Comparison of ENCODE assay signal across 12 cellular contexts in the genomic region with DNA sequence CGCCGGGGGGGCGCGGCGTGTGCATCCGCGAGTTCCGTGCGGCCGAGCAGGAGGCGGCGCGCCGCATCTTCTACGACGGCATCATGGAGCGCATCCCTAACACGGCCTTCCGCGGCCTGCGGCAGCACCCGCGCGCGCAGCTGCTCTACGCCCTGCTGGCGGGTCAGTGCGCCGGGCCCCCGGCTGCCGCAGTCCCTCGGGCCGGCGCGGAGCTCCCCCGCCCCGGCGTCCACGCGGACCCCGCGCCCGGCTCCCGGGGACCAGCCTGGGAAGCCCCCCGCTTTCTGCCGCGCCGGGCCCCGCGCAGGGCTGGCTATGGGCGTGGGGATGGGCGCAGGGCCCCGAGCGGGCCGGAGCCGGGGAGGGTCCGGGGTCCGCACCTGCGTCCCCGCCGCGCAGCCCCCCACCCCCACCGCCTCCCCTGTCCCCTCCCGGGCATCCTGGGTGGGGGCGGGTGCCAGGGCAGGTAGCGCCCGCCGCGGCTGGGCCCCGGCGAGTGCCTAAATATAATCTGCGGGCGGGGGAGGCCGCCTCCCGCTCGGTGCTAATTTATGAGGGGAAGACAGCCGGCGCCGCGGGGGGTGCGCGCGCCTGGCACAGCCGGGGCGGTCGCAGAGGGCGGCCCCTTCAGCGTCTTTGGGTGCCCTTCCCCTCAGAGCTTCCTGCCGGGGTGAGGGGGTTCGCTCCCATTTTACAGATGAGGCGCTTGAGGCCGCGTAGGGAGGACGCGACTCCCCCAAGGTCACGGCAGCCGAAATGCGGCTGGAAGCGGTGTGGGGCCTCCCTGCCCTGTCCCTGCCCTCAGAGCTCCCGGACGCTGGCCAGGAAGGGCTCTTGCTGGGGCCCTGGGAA. TPM values are rescaled to one million over a fixed set of nuclear protein-coding genes. Genes with fewer than 3 reads are reported as not detected.
DNase-seq lines count a peak whose midpoint lies in the region; ATAC-seq and TF ChIP-seq lines count a peak whose summit lies in the region.
"Had no signal": no experiment of that assay in that cellular context is flagged by ENCODE, and none has a peak within 500 bp of the region (broad histone marks: within the 10 kb centered on the region; RNA-seq: fewer than 3 reads in every experiment).

No MANE protein-coding gene starts in this region.

- H3K27ac ChIP-seq in HL-60 (replicated peaks) (no peak overlapping the region), ascending aorta (no peak overlapping the region), neural cell (ENCODE audit: low read length) (no peak overlapping the region)
- H3K27ac ChIP-seq: 22Rv1, left lung had no signal

- H3K9ac ChIP-seq in neural cell (ENCODE audit: low read length) = peak overlapping the region; percentile 50

- no peak for TF ChIP-seq RAD21 in neural cell (conservative IDR thresholded peaks at IDR 0.05)

- intact Hi-C loops in ascending aorta (cut with DNase I) = no loop called here

- TF ChIP-seq POLR2A in GM18505 (IDR thresholded peaks at IDR 0.05; ENCODE audit: borderline replicate concordance, extremely low read depth, insufficient read depth, insufficient read length) = no peak

- H3F3A ChIP-seq in neural cell (ENCODE audit: insufficient read depth, low read length, poor library complexity, severe bottlenecking) = no peaks in the 10 kb centered on the region

- no peak for ATAC-seq in GM18505 (IDR thresholded peaks at IDR 0.05; ENCODE audit: unreplicated experiment)
- ATAC-seq in GM18498 (IDR thresholded peaks at IDR 0.05; ENCODE audit: unreplicated experiment) = no peak

- peaks cover 0 to 2% of the 10 kb centered on the region in 2 donors for H3K4me1 ChIP-seq in ascending aorta

- H3K36me3 ChIP-seq in ascending aorta = no peaks in the 10 kb centered on the region
- no peaks in the 10 kb centered on the region for H3K36me3 ChIP-seq in neural cell (ENCODE audit: insufficient read depth, low read length)
- H3K36me3 ChIP-seq: left lung had no signal

- H3K9me2 ChIP-seq in neural cell (ENCODE audit: insufficient read depth, low read length) = no peaks in the 10 kb centered on the region

- no peak for TF ChIP-seq CTCF in HL-60 (IDR thresholded peaks at IDR 0.05; ENCODE audit: insufficient read depth, low read length)
- TF ChIP-seq CTCF in ascending aorta (IDR thresholded peaks at IDR 0.05) = no peak
- no peak for TF ChIP-seq CTCF in neural cell (IDR thresholded peaks at IDR 0.05; ENCODE audit: poor library complexity, severe bottlenecking)

- H3K4me3 ChIP-seq in HL-60 (replicated peaks; ENCODE audit: insufficient read depth, low read length) (peak overlapping the region; percentile 35), ascending aorta (peak overlapping the region; percentile 40 to 50), neural cell (ENCODE audit: low read length) (peak overlapping the region; percentile 69)
- H3K4me3 ChIP-seq: left lung had no signal

- no peak for TF ChIP-seq EP300 in neural cell (conservative IDR thresholded peaks at IDR 0.05; ENCODE audit: poor library complexity, severe bottlenecking)

- H4K20me1 ChIP-seq in neural cell (ENCODE audit: insufficient read depth) = peaks cover 7% of the 10 kb centered on the region

- no peak overlapping the region for H2AFZ ChIP-seq in neural cell (ENCODE audit: low read depth, low read length)

- DNase-seq in DMS 273 (lab: John Stamatoyannopoulos, UW; ENCODE audit: unreplicated experiment) (peak; percentile 70), DMS 273 treated with DMSO at 0.1 percent for 48 hours (lab: John Stamatoyannopoulos, UW) (no peak), HL-60 (ENCODE audit: low read depth in 1 of 2, low spot score in 1 of 2) (no peak), ascending aorta (ENCODE audit: low spot score in 2 of 2) (no peak), KG1 (lab: John Stamatoyannopoulos, UW) (no peak)
- DNase-seq: central memory CD4-positive, alpha-beta T cell; T1000 had no signal

- H3K27me3 ChIP-seq in HL-60 (ENCODE audit: insufficient read depth, poor library complexity, severe bottlenecking) (peaks cover 21% of the 10 kb centered on the region), ascending aorta (peaks cover 15% of the 10 kb centered on the region), neural cell (ENCODE audit: insufficient read depth, low read depth, low read length) (no peaks in the 10 kb centered on the region)

- H3K79me2 ChIP-seq in neural cell (replicated peaks; ENCODE audit: insufficient read depth, low read length) = no peaks in the 10 kb centered on the region

- H3K4me2 ChIP-seq in neural cell (ENCODE audit: low read length) = no peak overlapping the region

- H3K9me3 ChIP-seq in ascending aorta (no peaks in the 10 kb centered on the region), neural cell (ENCODE audit: low read length) (no peaks in the 10 kb centered on the region)
- H3K9me3 ChIP-seq: left lung had no signal

TF ChIP-seq in neural cell, 6 proteins besides CTCF, POLR2A, EP300 and RAD21:
- TF ChIP-seq SMC3 (conservative IDR thresholded peaks at IDR 0.05; ENCODE audit: poor library complexity) (no peak), MXI1 (conservative IDR thresholded peaks at IDR 0.05; ENCODE audit: poor library complexity, severe bottlenecking) (no peak), EZH2 (IDR thresholded peaks at IDR 0.05; ENCODE audit: borderline replicate concordance, insufficient read depth, low read length, poor library complexity, severe bottlenecking) (no peak), POLR2AphosphoS5 (IDR thresholded peaks at IDR 0.05) (peak; percentile 30), TAF1 (IDR thresholded peaks at IDR 0.05; ENCODE audit: low read depth) (no peak)
- TF ChIP-seq, protein P1, sequence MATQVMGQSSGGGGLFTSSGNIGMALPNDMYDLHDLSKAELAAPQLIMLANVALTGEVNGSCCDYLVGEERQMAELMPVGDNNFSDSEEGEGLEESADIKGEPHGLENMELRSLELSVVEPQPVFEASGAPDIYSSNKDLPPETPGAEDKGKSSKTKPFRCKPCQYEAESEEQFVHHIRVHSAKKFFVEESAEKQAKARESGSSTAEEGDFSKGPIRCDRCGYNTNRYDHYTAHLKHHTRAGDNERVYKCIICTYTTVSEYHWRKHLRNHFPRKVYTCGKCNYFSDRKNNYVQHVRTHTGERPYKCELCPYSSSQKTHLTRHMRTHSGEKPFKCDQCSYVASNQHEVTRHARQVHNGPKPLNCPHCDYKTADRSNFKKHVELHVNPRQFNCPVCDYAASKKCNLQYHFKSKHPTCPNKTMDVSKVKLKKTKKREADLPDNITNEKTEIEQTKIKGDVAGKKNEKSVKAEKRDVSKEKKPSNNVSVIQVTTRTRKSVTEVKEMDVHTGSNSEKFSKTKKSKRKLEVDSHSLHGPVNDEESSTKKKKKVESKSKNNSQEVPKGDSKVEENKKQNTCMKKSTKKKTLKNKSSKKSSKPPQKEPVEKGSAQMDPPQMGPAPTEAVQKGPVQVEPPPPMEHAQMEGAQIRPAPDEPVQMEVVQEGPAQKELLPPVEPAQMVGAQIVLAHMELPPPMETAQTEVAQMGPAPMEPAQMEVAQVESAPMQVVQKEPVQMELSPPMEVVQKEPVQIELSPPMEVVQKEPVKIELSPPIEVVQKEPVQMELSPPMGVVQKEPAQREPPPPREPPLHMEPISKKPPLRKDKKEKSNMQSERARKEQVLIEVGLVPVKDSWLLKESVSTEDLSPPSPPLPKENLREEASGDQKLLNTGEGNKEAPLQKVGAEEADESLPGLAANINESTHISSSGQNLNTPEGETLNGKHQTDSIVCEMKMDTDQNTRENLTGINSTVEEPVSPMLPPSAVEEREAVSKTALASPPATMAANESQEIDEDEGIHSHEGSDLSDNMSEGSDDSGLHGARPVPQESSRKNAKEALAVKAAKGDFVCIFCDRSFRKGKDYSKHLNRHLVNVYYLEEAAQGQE (IDR thresholded peaks at IDR 0.05; ENCODE audit: borderline replicate concordance) = no peak

RNA-seq across cellular contexts. Expression of a gene that starts 0.8 kb away (rescaled TPM):
- not detected for total RNA-seq in ascending aorta
- 12.6 and 15.4 TPM in 2 replicates for polyA plus RNA-seq in neural cell
- polyA minus RNA-seq in neural cell = 19.0 and 20.5 TPM in 2 replicates

RNA-seq across cellular contexts. Expression of a gene that starts 51.2 kb away (rescaled TPM):
- total RNA-seq in ascending aorta = 11.9 TPM
- 40.5 and 56.7 TPM in 2 replicates for polyA plus RNA-seq in neural cell
- 48.6 and 57.2 TPM in 2 replicates for polyA minus RNA-seq in neural cell
